ENCODE assay signal across 21 cellular contexts in genomic region chr12:50720501-50720900, GRCh38.
"Had no signal": no experiment of that assay in that cellular context is flagged by ENCODE, and none has a peak within 500 bp of the region (broad histone marks: within the 10 kb centered on the region; RNA-seq: fewer than 3 reads in every experiment).

No MANE protein-coding gene starts in this region.

- H3K9me3 ChIP-seq: adrenal gland, MG63 had no signal

- H3K4me3 ChIP-seq: adrenal gland, MG63, SK-N-MC had no signal

- DNase-seq: activated CD4-positive, alpha-beta T cell treated with anti-CD3 and anti-CD28 coated beads for 36 hours; activated CD8-positive, alpha-beta memory T cell treated with anti-CD3 and anti-CD28 coated beads, Interleukin-2, amount 50 U/mL, for 48 hours; activated CD8-positive, alpha-beta T cell treated with anti-CD3 and anti-CD28 coated beads, Interleukin-2, amount 10 ng/mL, durations not matched to agents 7 days and 5 days; activated naive CD4-positive, alpha-beta T cell treated with anti-CD3 and anti-CD28 coated beads, Interleukin-2, amount 50 U/mL, for 16 hours; activated naive CD8-positive, alpha-beta T cell treated with anti-CD3 and anti-CD28 coated beads, Interleukin-2, amount 10 ng/mL, durations not matched to agents 7 days and 5 days; activated T-cell treated with anti-CD3 and anti-CD28 coated beads, Interleukin-2, amount 50 U/mL, for 1 hour; adrenal gland; MG63; NCI-H1105 treated with DMSO at 0.1 percent for 48 hours; NCI-H146; NCI-H187 treated with DMSO at 0.1 percent for 48 hours; NCI-H2081 treated with DMSO at 0.1 percent for 48 hours; NCI-H345; NCI-H510A; NCI-H526 treated with DMSO at 0.1 percent for 48 hours; NK-92 treated with Interleukin-12 subunit alpha and Interleukin-12 subunit beta, amount 100 ng/mL, for 24 hours; OCI-M1; RPMI8226; T-helper 1 cell; WERI-Rb-1 had no signal

- H3K27me3 ChIP-seq: adrenal gland, MG63 had no signal

- H3K27ac ChIP-seq: adrenal gland, SK-N-MC, WERI-Rb-1 had no signal
